1 cellular context compared by ENCODE assay signal in the genomic region with DNA sequence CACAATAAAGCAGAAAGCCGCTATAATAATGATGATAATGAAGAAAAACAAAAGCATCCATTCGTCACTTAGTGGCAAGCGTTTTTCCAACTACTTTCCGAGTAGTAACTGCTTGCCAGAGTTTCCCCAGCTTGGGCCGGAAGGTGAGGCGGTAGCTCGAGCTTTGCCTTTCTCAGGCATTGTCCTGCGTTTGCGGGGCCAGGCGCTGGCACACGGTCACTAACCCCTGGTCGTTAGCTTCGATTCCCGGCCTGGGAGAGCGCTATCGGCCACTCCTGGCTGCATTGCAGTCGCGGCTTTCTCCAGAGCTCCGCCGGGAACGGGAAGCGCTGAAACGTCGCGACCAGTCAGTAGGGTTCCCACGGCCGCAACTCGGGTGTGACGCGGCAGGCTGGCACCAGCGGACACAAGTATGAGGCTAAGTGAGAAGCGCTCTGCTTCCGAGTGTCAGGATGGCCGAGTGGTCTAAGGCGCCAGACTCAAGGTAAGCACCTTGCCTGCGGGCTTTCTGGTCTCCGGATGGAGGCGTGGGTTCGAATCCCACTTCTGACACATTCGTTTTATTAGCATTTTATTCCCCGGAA.
TF ChIP-seq lines count a peak whose summit lies in the region.

No MANE protein-coding gene starts in this region.

TF ChIP-seq in HCT116, 20 proteins besides CTCF, POLR2A, EP300 and RAD21 (continued from another document):
- TF ChIP-seq, protein P1, sequence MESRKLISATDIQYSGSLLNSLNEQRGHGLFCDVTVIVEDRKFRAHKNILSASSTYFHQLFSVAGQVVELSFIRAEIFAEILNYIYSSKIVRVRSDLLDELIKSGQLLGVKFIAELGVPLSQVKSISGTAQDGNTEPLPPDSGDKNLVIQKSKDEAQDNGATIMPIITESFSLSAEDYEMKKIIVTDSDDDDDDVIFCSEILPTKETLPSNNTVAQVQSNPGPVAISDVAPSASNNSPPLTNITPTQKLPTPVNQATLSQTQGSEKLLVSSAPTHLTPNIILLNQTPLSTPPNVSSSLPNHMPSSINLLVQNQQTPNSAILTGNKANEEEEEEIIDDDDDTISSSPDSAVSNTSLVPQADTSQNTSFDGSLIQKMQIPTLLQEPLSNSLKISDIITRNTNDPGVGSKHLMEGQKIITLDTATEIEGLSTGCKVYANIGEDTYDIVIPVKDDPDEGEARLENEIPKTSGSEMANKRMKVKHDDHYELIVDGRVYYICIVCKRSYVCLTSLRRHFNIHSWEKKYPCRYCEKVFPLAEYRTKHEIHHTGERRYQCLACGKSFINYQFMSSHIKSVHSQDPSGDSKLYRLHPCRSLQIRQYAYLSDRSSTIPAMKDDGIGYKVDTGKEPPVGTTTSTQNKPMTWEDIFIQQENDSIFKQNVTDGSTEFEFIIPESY (IDR thresholded peaks at IDR 0.05; ENCODE audit: extremely low read depth, insufficient replicate concordance, low read length): peak; percentile 36
- peak; percentile 43 for TF ChIP-seq TCF7L2 (IDR thresholded peaks at IDR 0.05; ENCODE audit: borderline replicate concordance, extremely low read depth, insufficient read depth, insufficient read length)
- peak; percentile 94 for TF ChIP-seq CBX3 (IDR thresholded peaks at IDR 0.05; ENCODE audit: low read depth)
- TF ChIP-seq, protein P2, sequence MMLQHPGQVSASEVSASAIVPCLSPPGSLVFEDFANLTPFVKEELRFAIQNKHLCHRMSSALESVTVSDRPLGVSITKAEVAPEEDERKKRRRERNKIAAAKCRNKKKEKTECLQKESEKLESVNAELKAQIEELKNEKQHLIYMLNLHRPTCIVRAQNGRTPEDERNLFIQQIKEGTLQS (IDR thresholded peaks at IDR 0.05): peak; percentile 99
- 0 out of 2 replicates have a peak, but pooled peaks have one; percentile 13 for TF ChIP-seq EGR1 (IDR thresholded peaks at IDR 0.05; ENCODE audit: low read depth)
